In genomic region chr11:119481021-119481666, GRCh38 we compare ENCODE assay signal across 1 cellular context.
A peak's percentile ranks its signal among the peaks of the same experiment; 100 is the strongest.
TF ChIP-seq lines count a peak whose summit lies in the region.

No MANE protein-coding gene starts in this region.

TF ChIP-seq in GM12878, 131 proteins besides CTCF, POLR2A, EP300 and RAD21 (continued from another document and continues in another):
- no peak for TF ChIP-seq HSF1 (IDR thresholded peaks at IDR 0.05; ENCODE audit: low read depth, low read length)
- no peak for TF ChIP-seq ZBTB4 (CRISPR knock-in tag; IDR thresholded peaks at IDR 0.05)
- TF ChIP-seq MTA2 (IDR thresholded peaks at IDR 0.05; ENCODE audit: low read depth): no peak
- TF ChIP-seq SMARCA5 (IDR thresholded peaks at IDR 0.05): peak; percentile 52; the same call in 1 of the 2 replicates
- no peak for TF ChIP-seq LARP7 (IDR thresholded peaks at IDR 0.05)
- TF ChIP-seq MEF2A (IDR thresholded peaks at IDR 0.05; ENCODE audit: insufficient read depth, low read depth, low read length): no peak
- TF ChIP-seq CUX1 (IDR thresholded peaks at IDR 0.05; ENCODE audit: insufficient replicate concordance, low read depth, low read length): no peak
- no peak for TF ChIP-seq BMI1 (IDR thresholded peaks at IDR 0.05; ENCODE audit: borderline replicate concordance)
- TF ChIP-seq KDM1A (IDR thresholded peaks at IDR 0.05; ENCODE audit: borderline replicate concordance): no peak
- TF ChIP-seq SUPT20H (IDR thresholded peaks at IDR 0.05; ENCODE audit: borderline replicate concordance, control insufficient read depth, low read depth, low read length): no peak
- TF ChIP-seq NKRF (conservative IDR thresholded peaks at IDR 0.05): no peak
- no peak for TF ChIP-seq E2F4 (IDR thresholded peaks at IDR 0.05; ENCODE audit: low read depth, low read length)
- TF ChIP-seq POU2F2 (IDR thresholded peaks at IDR 0.05; ENCODE audit: borderline replicate concordance, low read depth, low read length): no peak
- no peak for TF ChIP-seq CEBPZ (IDR thresholded peaks at IDR 0.05; ENCODE audit: low read depth, low read length)
- TF ChIP-seq IRF5 (IDR thresholded peaks at IDR 0.05; ENCODE audit: borderline replicate concordance): no peak
- TF ChIP-seq MYC (IDR thresholded peaks at IDR 0.05; ENCODE audit: insufficient read depth, insufficient read length, insufficient replicate concordance, low read length, severe bottlenecking): no peak
- no peak for TF ChIP-seq NR2F1 (conservative IDR thresholded peaks at IDR 0.05)
- no peak for TF ChIP-seq ZNF384 (IDR thresholded peaks at IDR 0.05; ENCODE audit: borderline replicate concordance, low read depth, low read length)
- peak; percentile 74; the same call in 1 of the 2 replicates for TF ChIP-seq ZNF207 (IDR thresholded peaks at IDR 0.05; ENCODE audit: borderline replicate concordance)
- TF ChIP-seq CREM (IDR thresholded peaks at IDR 0.05; ENCODE audit: low read depth): no peak
- no peak for TF ChIP-seq RCOR1 (conservative IDR thresholded peaks at IDR 0.05; ENCODE audit: low read depth, low read length)
- TF ChIP-seq ZBTB33 (IDR thresholded peaks at IDR 0.05): no peak
- TF ChIP-seq MTA3 (IDR thresholded peaks at IDR 0.05; ENCODE audit: borderline replicate concordance, low read length): no peak
- TF ChIP-seq SKIL (IDR thresholded peaks at IDR 0.05; ENCODE audit: low read depth, poor library complexity, severe bottlenecking): no peak
- no peak for TF ChIP-seq BHLHE40 (IDR thresholded peaks at IDR 0.05; ENCODE audit: borderline replicate concordance in 1 of 2, low read depth in 2 of 2, low read length in 1 of 2)
- no peak for TF ChIP-seq EGR1 (IDR thresholded peaks at IDR 0.05; ENCODE audit: borderline replicate concordance in 1 of 2, low read depth in 2 of 2, low read length in 2 of 2)
- TF ChIP-seq SREBF2 (IDR thresholded peaks at IDR 0.05; ENCODE audit: low read length): no peak
- TF ChIP-seq RFX5 (IDR thresholded peaks at IDR 0.05; ENCODE audit: low read depth, low read length): no peak
- no peak for TF ChIP-seq BCL3 (IDR thresholded peaks at IDR 0.05; ENCODE audit: borderline replicate concordance, insufficient read depth, low read depth, low read length, poor library complexity, severe bottlenecking)
- no peak for TF ChIP-seq ZNF274 (IDR thresholded peaks at IDR 0.05; ENCODE audit: insufficient read depth, insufficient read length)
